Comparison of ENCODE assay signal across 8 cellular contexts in genomic region chr3:72996121-72996472, GRCh38. TPM values are rescaled to one million over a fixed set of nuclear protein-coding genes. Genes with fewer than 3 reads are reported as not detected.
DNase-seq lines count a peak whose midpoint lies in the region; ATAC-seq and TF ChIP-seq lines count a peak whose summit lies in the region.

No MANE protein-coding gene starts in this region.

- H3K4me3 ChIP-seq in cardiac fibroblast (replicated peaks in 1 of 2; ENCODE audit: low read depth in 2 of 2, low read length in 2 of 2) (peak overlapping the region; percentile 29 to 85), uterus (peak overlapping the region; percentile 71 to 98)

- no peaks in the 10 kb centered on the region for H3K36me3 ChIP-seq in uterus

- peaks cover 42% of the 10 kb centered on the region for H3K4me1 Mint-ChIP-seq in activated naive CD4-positive, alpha-beta T cell treated with anti-CD3 and anti-CD28 coated beads, Interleukin-2, amount 10 ng/mL, durations not matched to agents 7 days and 5 days
- H3K4me1 Mint-ChIP-seq in mesothelial cell of epicardium, result peaks cover 32% of the 10 kb centered on the region

- TF ChIP-seq CTCF in cardiac fibroblast (IDR thresholded peaks at IDR 0.05; ENCODE audit: low read depth, low read length) (no peak), mesothelial cell of epicardium (IDR thresholded peaks at IDR 0.05; ENCODE audit: unreplicated experiment) (no peak), uterus (IDR thresholded peaks at IDR 0.05) (no peak)

- peaks cover 11 to 12% of the 10 kb centered on the region in 2 donors for H3K4me1 ChIP-seq in uterus

- no peaks in the 10 kb centered on the region for H3K27me3 Mint-ChIP-seq in activated naive CD4-positive, alpha-beta T cell treated with anti-CD3 and anti-CD28 coated beads, Interleukin-2, amount 10 ng/mL, durations not matched to agents 7 days and 5 days
- H3K27me3 Mint-ChIP-seq in mesothelial cell of epicardium (ENCODE audit: low read depth), result no peaks in the 10 kb centered on the region

- H3K27ac ChIP-seq in uterus, result peak overlapping the region; percentile 92 to 99

- H3K4me3 Mint-ChIP-seq in activated naive CD4-positive, alpha-beta T cell treated with anti-CD3 and anti-CD28 coated beads, Interleukin-2, amount 10 ng/mL, durations not matched to agents 7 days and 5 days, result peak overlapping the region; percentile 84
- H3K4me3 Mint-ChIP-seq in mesothelial cell of epicardium, result peak overlapping the region; percentile 83

- no peak for ATAC-seq in HG02678 (IDR thresholded peaks at IDR 0.05; ENCODE audit: unreplicated experiment)

- H3K27me3 ChIP-seq in uterus, result no peaks in the 10 kb centered on the region

- intact Hi-C loops in uterus (cut with DNase I; ENCODE audit: low total_unique reads), result no loop called here

- no peak for TF ChIP-seq POLR2A in uterus (IDR thresholded peaks at IDR 0.05)

- CTCF ChIA-PET in activated naive CD4-positive, alpha-beta T cell treated with anti-CD3 and anti-CD28 coated beads, Interleukin-2, amount 10 ng/mL, durations not matched to agents 7 days and 5 days (lab: Charles Lee), result interaction anchor here (0.8 to 1.4 kb wide), 2 partner anchors 57 to 145 kb away, joined by 3 to 4 read pairs; no protein-coding TSS in a partner anchor

- peak overlapping the region; percentile 96 for H3K27ac Mint-ChIP-seq in activated naive CD4-positive, alpha-beta T cell treated with anti-CD3 and anti-CD28 coated beads, Interleukin-2, amount 10 ng/mL, durations not matched to agents 7 days and 5 days
- peak overlapping the region; percentile 87 for H3K27ac Mint-ChIP-seq in mesothelial cell of epicardium

- peaks cover 26% of the 10 kb centered on the region for H3K36me3 Mint-ChIP-seq in activated naive CD4-positive, alpha-beta T cell treated with anti-CD3 and anti-CD28 coated beads, Interleukin-2, amount 10 ng/mL, durations not matched to agents 7 days and 5 days
- peaks cover 6% of the 10 kb centered on the region for H3K36me3 Mint-ChIP-seq in mesothelial cell of epicardium

- no peaks in the 10 kb centered on the region for H3K9me3 ChIP-seq in uterus

- DNase-seq in activated naive CD4-positive, alpha-beta T cell treated with anti-CD3 and anti-CD28 coated beads, Interleukin-2, amount 10 ng/mL, durations not matched to agents 7 days and 5 days, result peak; percentile 21
- DNase-seq in activated naive CD4-positive, alpha-beta T cell treated with anti-CD3 and anti-CD28 coated beads, Interleukin-2, amount 50 U/mL, for 16 hours, result no peak
- DNase-seq in cardiac fibroblast (ENCODE audit: low read depth in 2 of 2), result no peak
- no peak for DNase-seq in mesothelial cell of epicardium (ENCODE audit: low spot score in 2 of 2, unreplicated experiment in 2 of 2)
- DNase-seq in uterus, result peak in 1 of 2 donors; percentile 44
- no peak for DNase-seq in middle frontal gyrus (ENCODE audit: extremely low spot score, low spot score)
- DNase-seq in NCI-H82 (lab: John Stamatoyannopoulos, UW), result no peak

- H3K9me3 Mint-ChIP-seq in activated naive CD4-positive, alpha-beta T cell treated with anti-CD3 and anti-CD28 coated beads, Interleukin-2, amount 10 ng/mL, durations not matched to agents 7 days and 5 days, result no peaks in the 10 kb centered on the region
- no peaks in the 10 kb centered on the region for H3K9me3 Mint-ChIP-seq in mesothelial cell of epicardium

RNA-seq across cellular contexts. Expression of gene PPP4R2, which starts 0.5 kb away (rescaled TPM):
- 111 to 117 TPM (median 116 TPM) in 3 replicates for total RNA-seq in mesothelial cell of epicardium
- total RNA-seq in uterus, result 100 to 1,000 TPM in 1 of 4 donors, 10 to 100 TPM in 3; 21.3 to 136 (median 62.3) TPM
